In the genomic region with DNA sequence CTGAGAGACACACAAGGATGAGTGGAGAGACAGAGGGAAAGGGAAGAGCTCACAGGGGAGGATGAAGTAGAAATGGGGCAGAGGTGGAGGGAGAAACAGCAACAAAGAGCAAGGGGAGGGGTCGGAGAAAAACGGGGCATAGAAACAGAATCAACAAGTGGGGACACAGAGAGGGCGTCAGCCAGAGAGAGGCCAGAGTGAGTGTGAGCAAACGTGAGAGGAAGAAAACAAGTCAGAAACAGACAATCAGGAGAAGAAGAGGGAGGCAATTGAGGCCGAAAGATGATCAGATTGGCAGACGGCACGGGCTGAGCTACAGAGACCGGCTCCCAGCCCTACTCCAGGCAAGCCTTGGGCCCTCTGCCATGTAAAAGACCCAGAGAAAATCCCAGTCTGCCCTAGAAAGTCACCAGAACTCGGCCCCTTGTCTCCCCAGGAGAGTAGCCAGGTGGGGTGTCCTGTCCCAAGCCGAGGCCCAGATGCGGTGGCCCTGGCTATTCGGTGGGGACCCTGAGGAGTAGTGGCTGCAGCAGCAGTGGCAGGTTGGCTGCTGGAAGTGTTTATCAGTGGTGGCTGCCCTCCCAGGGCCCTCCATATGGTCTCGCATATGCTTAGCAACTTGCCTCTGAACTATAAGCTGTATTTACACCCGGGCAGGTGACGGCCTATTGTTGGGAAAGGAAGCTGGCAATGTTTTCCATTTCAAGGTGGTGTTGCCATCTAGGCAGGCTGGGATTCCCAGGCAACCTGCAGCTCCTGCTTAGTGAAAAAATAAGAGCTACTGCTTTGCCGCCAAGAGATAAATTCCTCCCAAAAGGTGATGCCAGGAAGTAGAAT, we compare ENCODE assay signal across 15 cellular contexts. TPM values are rescaled to one million over a fixed set of nuclear protein-coding genes. Genes with fewer than 3 reads are reported as not detected.
DNase-seq lines count a peak whose midpoint lies in the region; TF ChIP-seq lines count a peak whose summit lies in the region.
"Had no signal": no experiment of that assay in that cellular context is flagged by ENCODE, and none has a peak within 500 bp of the region (broad histone marks: within the 10 kb centered on the region; RNA-seq: fewer than 3 reads in every experiment).

No MANE protein-coding gene starts in this region.

- peak overlapping the region; percentile 58; the same call in 1 of the 2 replicates for H3K14ac ChIP-seq in H9 (ENCODE audit: insufficient read depth, low read length)

- H2BK120ac ChIP-seq in H9 (ENCODE audit: low read depth, low read length, poor library complexity, severe bottlenecking) = no peak overlapping the region

- WGBS in H9 (ENCODE audit: extremely low coverage, insufficient read length, low lambda C conversion rate) = no CpG with 5 or more reads among the region's 16 CpGs

- H4K20me1 ChIP-seq in BLaER1 treated with 17β-estradiol and CSF1 and Interleukin-3, amounts not matched to agents 10 nM and 100 nM = no peaks in the 10 kb centered on the region
- no peaks in the 10 kb centered on the region for H4K20me1 ChIP-seq in H9 (ENCODE audit: control insufficient read depth, insufficient read depth, insufficient read length)

- H3K56ac ChIP-seq in H9 (ENCODE audit: insufficient read length, low read depth, low read length) = no peak overlapping the region

- no peak overlapping the region for H3K23ac ChIP-seq in H9 (ENCODE audit: insufficient read length, low read depth, low read length)

- H3K27me3 Mint-ChIP-seq in H9 (ENCODE audit: low read depth) = peaks cover 32% of the 10 kb centered on the region
- no peaks in the 10 kb centered on the region for H3K27me3 Mint-ChIP-seq in activated T-cell treated with anti-CD3 and anti-CD28 coated beads, Interleukin-2, amount 50 U/mL, for 24 hours
- H3K27me3 Mint-ChIP-seq: activated naive CD4-positive, alpha-beta T cell treated with anti-CD3 and anti-CD28 coated beads, Interleukin-2, amount 50 U/mL, for 24 hours had no signal

- no peaks in the 10 kb centered on the region for H3K27me3 ChIP-seq in BLaER1 treated with 17β-estradiol and CSF1 and Interleukin-3, amounts not matched to agents 10 nM and 100 nM
- H3K27me3 ChIP-seq in H9 (ENCODE audit: insufficient read depth, low read length) (no peaks in the 10 kb centered on the region), iPS-20b (ENCODE audit: insufficient read depth, low read length) (no peaks in the 10 kb centered on the region), uterus (no peaks in the 10 kb centered on the region)
- H3K27me3 ChIP-seq: sigmoid colon had no signal

- peak overlapping the region in 2 of 11 experiments; percentile 41 to 48; a peak in 4 of 22 replicates for H3K27ac ChIP-seq in BLaER1 treated with 17β-estradiol and CSF1 and Interleukin-3, amounts not matched to agents 10 nM and 100 nM
- no peak overlapping the region for H3K27ac ChIP-seq in H9 (ENCODE audit: insufficient read length, low read depth, low read length)
- H3K27ac ChIP-seq in iPS-20b (ENCODE audit: low read length) = no peak overlapping the region
- no peak overlapping the region for H3K27ac ChIP-seq in uterus
- H3K27ac ChIP-seq: sigmoid colon, SJCRH30 had no signal

- no peaks in the 10 kb centered on the region for H3K23me2 ChIP-seq in H9 (ENCODE audit: insufficient read length, low read depth, low read length, poor library complexity, severe bottlenecking)

- no peak overlapping the region for H3K4ac ChIP-seq in H9 (ENCODE audit: low read depth, low read length)

- 0 out of 22 replicates have a peak overlapping the region, but pooled peaks of 1 of the 11 experiments have one; percentile 3 for H3K9ac ChIP-seq in BLaER1 treated with 17β-estradiol and CSF1 and Interleukin-3, amounts not matched to agents 10 nM and 100 nM
- no peak overlapping the region for H3K9ac ChIP-seq in H9 (ENCODE audit: extremely low read depth, insufficient read length, low read length)
- peak overlapping the region; percentile 31; the same call in 1 of the 2 replicates for H3K9ac ChIP-seq in iPS-20b (ENCODE audit: low read depth, low read length)

- peak overlapping the region in 2 of 3 experiments; percentile 26 to 80; a peak in 3 of 7 replicates for H3K27ac Mint-ChIP-seq in H9
- no peak overlapping the region for H3K27ac Mint-ChIP-seq in activated T-cell treated with anti-CD3 and anti-CD28 coated beads, Interleukin-2, amount 50 U/mL, for 24 hours
- H3K27ac Mint-ChIP-seq: activated CD4-positive, alpha-beta T cell treated with anti-CD3 and anti-CD28 coated beads, Interleukin-2, amount 10 ng/mL, durations not matched to agents 7 days and 5 days had no signal

- no peak overlapping the region for H3K4me3 ChIP-seq in BLaER1 treated with 17β-estradiol and CSF1 and Interleukin-3, amounts not matched to agents 10 nM and 100 nM
- H3K4me3 ChIP-seq in iPS-20b (ENCODE audit: low read length) (no peak overlapping the region), uterus (no peak overlapping the region)
- H3K4me3 ChIP-seq: HAP-1, sigmoid colon, SJCRH30 had no signal

- H4K5ac ChIP-seq in H9 (ENCODE audit: insufficient read length, low read depth, low read length) = no peak overlapping the region

- peaks cover 34% of the 10 kb centered on the region in 2 experiments for H3K4me1 Mint-ChIP-seq in H9
- H3K4me1 Mint-ChIP-seq in activated T-cell treated with anti-CD3 and anti-CD28 coated beads, Interleukin-2, amount 50 U/mL, for 24 hours (ENCODE audit: low read depth) = peaks cover 21% of the 10 kb centered on the region

- TF ChIP-seq POLR2A in uterus (IDR thresholded peaks at IDR 0.05) = no peak

- peak overlapping the region; percentile 9 for H3K18ac ChIP-seq in H9 (ENCODE audit: insufficient read length, low read depth, low read length)

- DNase-seq in H9 = peak; percentile 42
- DNase-seq in NCI-H82 treated with DMSO at 0.1 percent for 48 hours (lab: John Stamatoyannopoulos, UW; ENCODE audit: unreplicated experiment) = peak; percentile 76
- DNase-seq in NK-92 (lab: John Stamatoyannopoulos, UW; ENCODE audit: unreplicated experiment) = no peak
- DNase-seq in uterus = no peak
- DNase-seq in hepatic stellate cell (ENCODE audit: low spot score) = no peak
- DNase-seq in activated T-cell treated with anti-CD3 and anti-CD28 coated beads, Interleukin-2, amount 50 U/mL, for 24 hours = no peak
- DNase-seq: activated CD4-positive, alpha-beta T cell treated with anti-CD3 and anti-CD28 coated beads, Interleukin-2, amount 10 ng/mL, durations not matched to agents 7 days and 5 days; NCI-H187; sigmoid colon had no signal

- peak overlapping the region in 1 of 2 experiments; percentile 61; a peak in 2 of 5 replicates for H3K4me3 Mint-ChIP-seq in H9
- no peak overlapping the region for H3K4me3 Mint-ChIP-seq in activated T-cell treated with anti-CD3 and anti-CD28 coated beads, Interleukin-2, amount 50 U/mL, for 24 hours
- H3K4me3 Mint-ChIP-seq: activated CD4-positive, alpha-beta T cell treated with anti-CD3 and anti-CD28 coated beads, Interleukin-2, amount 10 ng/mL, durations not matched to agents 7 days and 5 days; activated naive CD4-positive, alpha-beta T cell treated with anti-CD3 and anti-CD28 coated beads, Interleukin-2, amount 50 U/mL, for 24 hours had no signal

- H3T11ph ChIP-seq in H9 (ENCODE audit: low read length) = no peak overlapping the region

- H2BK12ac ChIP-seq in H9 (ENCODE audit: insufficient read length, low read depth, low read length) = no peak overlapping the region

- H4K91ac ChIP-seq in H9 (ENCODE audit: insufficient read length, low read depth, low read length) = no peak overlapping the region

- peaks cover 22 to 45% (median 36%) of the 10 kb centered on the region in 10 experiments for H3K4me1 ChIP-seq in BLaER1 treated with 17β-estradiol and CSF1 and Interleukin-3, amounts not matched to agents 10 nM and 100 nM
- H3K4me1 ChIP-seq in H9 (ENCODE audit: insufficient read depth, low read length) (peaks cover 4% of the 10 kb centered on the region; the same call in 1 of the 2 replicates), iPS-20b (ENCODE audit: insufficient read depth, low read length) (peaks cover 18% of the 10 kb centered on the region; the same call in 1 of the 2 replicates), uterus (no peaks in the 10 kb centered on the region)
- H3K4me1 ChIP-seq: HAP-1, sigmoid colon had no signal

- TF ChIP-seq CTCF in H9 (conservative IDR thresholded peaks at IDR 0.05) (no peak), uterus (IDR thresholded peaks at IDR 0.05) (no peak)

- H2AK5ac ChIP-seq in H9 (ENCODE audit: insufficient read length, low read length) = no peak overlapping the region

- no peaks in the 10 kb centered on the region for H3K79me1 ChIP-seq in H9 (ENCODE audit: insufficient read depth, low read depth, low read length, poor library complexity, severe bottlenecking)

- H3K4me2 ChIP-seq in BLaER1 treated with 17β-estradiol and CSF1 and Interleukin-3, amounts not matched to agents 10 nM and 100 nM = peak overlapping the region in 8 of 11 experiments; percentile 42 to 83 (median 67); a peak in 17 of 22 replicates
- H3K4me2 ChIP-seq in H9 (ENCODE audit: insufficient read depth, insufficient read length, low read length) = peak overlapping the region; percentile 32

- intact Hi-C loops in uterus (cut with DNase I; ENCODE audit: low total_unique reads) = no loop called here

- H3K36me3 ChIP-seq in BLaER1 treated with 17β-estradiol and CSF1 and Interleukin-3, amounts not matched to agents 10 nM and 100 nM = no peaks in the 10 kb centered on the region
- no peaks in the 10 kb centered on the region for H3K36me3 ChIP-seq in iPS-20b (ENCODE audit: insufficient read depth, low read depth, low read length)
- H3K36me3 ChIP-seq in uterus = no peaks in the 10 kb centered on the region
- H3K36me3 ChIP-seq: HAP-1, sigmoid colon, SJCRH30 had no signal

- H3K9me3 ChIP-seq in BLaER1 treated with 17β-estradiol and CSF1 and Interleukin-3, amounts not matched to agents 10 nM and 100 nM (replicated peaks in 1 of 11) = peaks cover 18 to 41% (median 28%) of the 10 kb centered on the region in 11 experiments
- H3K9me3 ChIP-seq in H9 (ENCODE audit: control insufficient read depth, low read depth, low read length) (no peaks in the 10 kb centered on the region), iPS-20b (ENCODE audit: insufficient read depth, low read depth, low read length) (no peaks in the 10 kb centered on the region; the same call in 1 of the 2 replicates), uterus (no peaks in the 10 kb centered on the region)
- H3K9me3 ChIP-seq: HAP-1, sigmoid colon, SJCRH30 had no signal

- no peak overlapping the region for H2BK20ac ChIP-seq in H9 (ENCODE audit: low read depth, low read length, poor library complexity, severe bottlenecking)

- H3K36me3 Mint-ChIP-seq in H9 (ENCODE audit: insufficient read depth in 1 of 3, low read depth in 3 of 3) = no peaks in the 10 kb centered on the region; a peak in 1 of 7 replicates
- no peaks in the 10 kb centered on the region for H3K36me3 Mint-ChIP-seq in activated T-cell treated with anti-CD3 and anti-CD28 coated beads, Interleukin-2, amount 50 U/mL, for 24 hours (ENCODE audit: low read depth)
- H3K36me3 Mint-ChIP-seq: activated naive CD4-positive, alpha-beta T cell treated with anti-CD3 and anti-CD28 coated beads, Interleukin-2, amount 50 U/mL, for 24 hours had no signal

- no peak overlapping the region for H4K8ac ChIP-seq in H9 (replicated peaks; ENCODE audit: insufficient read length, low read depth, low read length)

- H2BK15ac ChIP-seq in H9 (ENCODE audit: low read depth, low read length) = no peak overlapping the region

- no peak overlapping the region for H2BK5ac ChIP-seq in H9 (ENCODE audit: insufficient read length, low read length)

- H2AFZ ChIP-seq in H9 (ENCODE audit: low read length) = no peak overlapping the region

- no peaks in the 10 kb centered on the region for H3K79me2 ChIP-seq in H9 (ENCODE audit: insufficient read depth, low read length)

- H3K9me3 Mint-ChIP-seq in H9 = peaks cover 0 to 11% of the 10 kb centered on the region in 2 experiments; a peak in 2 of 5 replicates
- H3K9me3 Mint-ChIP-seq in activated T-cell treated with anti-CD3 and anti-CD28 coated beads, Interleukin-2, amount 50 U/mL, for 24 hours = peaks cover 2% of the 10 kb centered on the region
- H3K9me3 Mint-ChIP-seq: activated naive CD4-positive, alpha-beta T cell treated with anti-CD3 and anti-CD28 coated beads, Interleukin-2, amount 50 U/mL, for 24 hours had no signal

RNA-seq across cellular contexts. Expression of a gene that starts 14.8 kb away (rescaled TPM):
- total RNA-seq in H9 (2021) (25.3 and 26.5 TPM in 2 replicates), uterus (100 to 1,000 TPM in 1 of 4 donors, 10 to 100 TPM in 1, 1 to 10 TPM in 2; 1.2 to 117 (median 20.1) TPM)
- total RNA-seq: LHCN-M2 had no signal

Comparison
In these comparisons a context has a peak if more than half of its experiments do, and no peak if none do; other contexts are left out.
1. DNase-seq: peak in H9 (single experiment) and NCI-H82 treated with DMSO at 0.1 percent for 48 hours (single experiment); none in NK-92 (single experiment), uterus (0 of 2), hepatic stellate cell (single experiment) and activated T-cell treated with anti-CD3 and anti-CD28 coated beads, Interleukin-2, amount 50 U/mL, for 24 hours (single experiment).